8 cellular contexts compared by ENCODE assay signal in the genomic region with DNA sequence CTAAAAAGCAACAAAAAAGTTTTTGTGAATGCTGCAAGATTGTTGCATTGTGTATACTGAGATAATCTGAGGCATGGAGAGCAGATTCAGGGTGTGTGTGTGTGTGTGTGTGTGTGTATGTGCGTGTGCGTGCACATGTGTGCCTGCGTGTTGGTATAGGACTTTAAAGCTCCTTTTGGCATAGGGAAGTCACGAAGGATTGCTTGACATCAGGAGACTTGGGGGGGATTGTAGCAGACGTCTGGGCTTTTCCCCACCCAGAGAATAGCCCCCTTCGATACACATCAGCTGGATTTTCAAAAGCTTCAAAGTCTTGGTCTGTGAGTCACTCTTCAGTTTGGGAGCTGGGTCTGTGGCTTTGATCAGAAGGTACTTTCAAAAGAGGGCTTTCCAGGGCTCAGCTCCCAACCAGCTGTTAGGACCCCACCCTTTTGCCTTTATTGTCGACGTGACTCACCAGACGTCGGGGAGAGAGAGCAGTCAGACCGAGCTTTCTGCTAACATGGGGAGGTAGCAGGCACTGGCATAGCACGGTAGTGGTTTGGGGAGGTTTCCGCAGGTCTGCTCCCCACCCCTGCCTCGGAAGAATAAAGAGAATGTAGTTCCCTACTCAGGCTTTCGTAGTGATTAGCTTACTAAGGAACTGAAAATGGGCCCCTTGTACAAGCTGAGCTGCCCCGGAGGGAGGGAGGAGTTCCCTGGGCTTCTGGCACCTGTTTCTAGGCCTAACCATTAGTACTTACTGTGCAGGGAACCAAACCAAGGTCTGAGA. TPM values are rescaled to one million over a fixed set of nuclear protein-coding genes. Genes with fewer than 3 reads are reported as not detected.
DNase-seq lines count a peak whose midpoint lies in the region; ATAC-seq, FAIRE-seq and TF ChIP-seq lines count a peak whose summit lies in the region.

No MANE protein-coding gene starts in this region.

- H3K36me3 ChIP-seq in Panc1 (ENCODE audit: control insufficient read depth, insufficient read depth, low read length): peaks cover 16% of the 10 kb centered on the region

- BruUV-seq in Panc1 (replicated peaks; lab: Mats Ljungman, UMichigan): no TSS peak

- FAIRE-seq in GM18507 (lab: Jason Lieb, UNC): peak; percentile 83

- H3K27ac ChIP-seq in Panc1 (ENCODE audit: low read length): peak overlapping the region; percentile 95

- POLR2A ChIA-PET in Panc1 (lab: Charles Lee): interaction anchor here (0.6 to 2.8 kb wide), 6 partner anchors 8 to 272 kb away, joined by 3 to 16 read pairs (median 6); no protein-coding TSS in a partner anchor

- no peaks in the 10 kb centered on the region for H3K9me3 ChIP-seq in Panc1 (ENCODE audit: control insufficient read depth, insufficient read depth, low read depth, low read length)

- CTCF ChIA-PET in Panc1 (lab: Charles Lee): no interaction called here

- TF ChIP-seq CTCF in Panc1 (IDR thresholded peaks at IDR 0.05): no peak

- no peak for DNase-seq in GM18507 (ENCODE audit: extremely low spot score, insufficient read length, low read depth)
- DNase-seq in Panc1 (ENCODE audit: low read depth, low spot score): no peak
- peak; percentile 71 for DNase-seq in activated T-helper 9 cell treated with anti-CD3 and anti-CD28 coated beads, Interleukin-2, amount 50 U/mL, for 16 hours (ENCODE audit: low read depth)
- peak; percentile 95 for DNase-seq in glomerular visceral epithelial cell (ENCODE audit: extremely low spot score)
- DNase-seq in stimulated activated CD4-positive, alpha-beta T cell treated with anti-CD3 and anti-CD28 coated beads, Interleukin-12 subunit alpha, Interleukin-12 subunit beta, amount 100 ng/mL, for 48 hours (ENCODE audit: low read depth in 2 of 3, low spot score in 1 of 3): peak in 2 of 3 donors; percentile 69 to 72
- DNase-seq in cerebellar nuclear complex (lab: John Stamatoyannopoulos, UW): no peak
- no peak for DNase-seq in NCI-H146 (lab: John Stamatoyannopoulos, UW)

- ATAC-seq in HG02852 (IDR thresholded peaks at IDR 0.05; ENCODE audit: unreplicated experiment) (peak; percentile 55), Panc1 (no peak)

- peaks cover 38% of the 10 kb centered on the region for H3K4me1 ChIP-seq in Panc1 (ENCODE audit: control insufficient read depth, insufficient read depth, low read length)

- peak overlapping the region; percentile 76 to 92 for H3K4me3 ChIP-seq in Panc1 (ENCODE audit: low read depth in 2 of 2, low read length in 2 of 2)

- no peaks in the 10 kb centered on the region for H3K27me3 ChIP-seq in Panc1 (ENCODE audit: control insufficient read depth, insufficient read depth, low read length)

- intact Hi-C loops in Panc1 (cut with micrococcal nuclease; ENCODE audit: unreplicated experiment): no loop called here

- in situ Hi-C loops in Panc1 (cut with HindIII; ENCODE audit: low pct_unique_long_range_greater_than_20kb, low sequenced_read_pairs): no loop called here

RNA-seq across cellular contexts. Expression of gene BHLHE40, which starts 4.7 kb away (rescaled TPM):
- total RNA-seq in Panc1 (2021; ENCODE audit: unreplicated experiment): 78.4 TPM
- 63.8 TPM for polyA plus RNA-seq in Panc1 (2012; ENCODE audit: insufficient read length)

Comparison
In these comparisons a context has a peak if more than half of its experiments do, and no peak if none do; other contexts are left out.
1. DNase-seq: peak in activated T-helper 9 cell treated with anti-CD3 and anti-CD28 coated beads, Interleukin-2, amount 50 U/mL, for 16 hours (single experiment), glomerular visceral epithelial cell (single experiment) and stimulated activated CD4-positive, alpha-beta T cell treated with anti-CD3 and anti-CD28 coated beads, Interleukin-12 subunit alpha, Interleukin-12 subunit beta, amount 100 ng/mL, for 48 hours (2 of 3); none in GM18507 (single experiment), Panc1 (single experiment), cerebellar nuclear complex (0 of 2) and NCI-H146 (single experiment).